ENCODE assay signal across 8 cellular contexts in genomic region chr3:30502742-30503073, GRCh38.
DNase-seq lines count a peak whose midpoint lies in the region; ATAC-seq and TF ChIP-seq lines count a peak whose summit lies in the region.

No MANE protein-coding gene starts in this region.

- no peak overlapping the region for H3K27ac Mint-ChIP-seq in CD14-positive monocyte

- TF ChIP-seq CTCF in CD14-positive monocyte (IDR thresholded peaks at IDR 0.05), result no peak

- peaks cover 18% of the 10 kb centered on the region for H3K4me1 Mint-ChIP-seq in CD14-positive monocyte

- ATAC-seq in GM18502 (IDR thresholded peaks at IDR 0.05; ENCODE audit: poor library complexity, unreplicated experiment) (peak; percentile 44), GM21576 (IDR thresholded peaks at IDR 0.05; ENCODE audit: unreplicated experiment) (peak; percentile 41), HG03558 (IDR thresholded peaks at IDR 0.05; ENCODE audit: extremely low read depth, unreplicated experiment) (peak; percentile 41), GM21528 (IDR thresholded peaks at IDR 0.05; ENCODE audit: low FRiP score, unreplicated experiment) (no peak)

- H3K27me3 Mint-ChIP-seq in CD14-positive monocyte (ENCODE audit: low read depth in 3 of 3), result no peaks in the 10 kb centered on the region

- no peak overlapping the region for H3K4me3 Mint-ChIP-seq in CD14-positive monocyte

- intact Hi-C loops in CD14-positive monocyte (cut with micrococcal nuclease), result no loop called here

- H3K36me3 Mint-ChIP-seq in CD14-positive monocyte, result no peaks in the 10 kb centered on the region

- peaks cover 0 to 2% (median 0%) of the 10 kb centered on the region in 7 donors for H3K9me3 Mint-ChIP-seq in CD14-positive monocyte

- DNase-seq in kidney glomerular epithelial cell (lab: John Stamatoyannopoulos, UW), result peak; percentile 24
- no peak for DNase-seq in GM19240 (ENCODE audit: insufficient read length, low spot score)
- no peak for DNase-seq in CD14-positive monocyte (ENCODE audit: low spot score)
- DNase-seq in NCI-H1092 treated with DMSO at 0.1 percent for 48 hours (lab: John Stamatoyannopoulos, UW), result no peak
